In the genomic region with DNA sequence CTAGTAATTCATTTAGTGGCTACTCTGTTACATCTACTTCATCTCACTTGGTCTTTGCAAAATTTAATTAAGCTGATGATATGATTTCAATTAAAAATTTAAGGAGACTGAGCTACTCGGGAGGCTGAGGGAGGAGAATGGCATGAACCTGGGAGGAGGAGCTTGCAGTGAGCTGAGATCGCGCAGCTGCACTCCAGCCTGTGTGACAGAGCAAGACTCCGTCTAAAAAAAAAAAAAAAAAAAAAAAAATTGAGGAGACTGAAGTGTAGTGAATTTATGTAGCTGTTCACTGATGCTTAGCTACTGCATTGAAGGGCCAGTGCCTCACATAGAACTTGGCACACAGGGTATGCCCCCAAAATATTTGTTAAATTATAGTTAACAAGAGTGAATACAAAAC, we compare ENCODE assay signal across 21 cellular contexts.
DNase-seq lines count a peak whose midpoint lies in the region; ATAC-seq and TF ChIP-seq lines count a peak whose summit lies in the region.
"Had no signal": no experiment of that assay in that cellular context is flagged by ENCODE, and none has a peak within 500 bp of the region (broad histone marks: within the 10 kb centered on the region; RNA-seq: fewer than 3 reads in every experiment).

No MANE protein-coding gene starts in this region.

- 32% methylated on average over 4 of the region's 4 CpGs for WGBS in smooth muscle cell (ENCODE audit: low lambda C conversion rate)

- no peaks in the 10 kb centered on the region for H3K79me2 ChIP-seq in smooth muscle cell (ENCODE audit: low read depth)
- H3K79me2 ChIP-seq: parathyroid adenoma had no signal

- H4K20me1 ChIP-seq in smooth muscle cell (ENCODE audit: low read depth): no peaks in the 10 kb centered on the region
- H4K20me1 ChIP-seq: BLaER1 had no signal

- H3F3A ChIP-seq in smooth muscle cell (ENCODE audit: low read depth): no peaks in the 10 kb centered on the region

- H3K36me3 ChIP-seq in SJCRH30 (no peaks in the 10 kb centered on the region), left lung (no peaks in the 10 kb centered on the region), smooth muscle cell (ENCODE audit: low read depth) (no peaks in the 10 kb centered on the region)
- H3K36me3 ChIP-seq: BLaER1, gastroesophageal sphincter, stomach, WERI-Rb-1 had no signal

- in situ Hi-C loops in GM13977 (cut with MboI; ENCODE audit: low pct_unique_long_range_greater_than_20kb, low sequenced_read_pairs, unreplicated experiment): no loop called here

- H3K27ac ChIP-seq in SJCRH30 (no peak overlapping the region), left lung (no peak overlapping the region), smooth muscle cell (ENCODE audit: low read depth) (no peak overlapping the region)
- H3K27ac ChIP-seq: BLaER1, gastroesophageal sphincter, parathyroid adenoma, skin epidermis, stomach, WERI-Rb-1 had no signal

- H3K9me3 ChIP-seq in SJCRH30 (replicated peaks) (no peaks in the 10 kb centered on the region), left lung (peaks cover 0 to 8% of the 10 kb centered on the region in 2 donors), smooth muscle cell (replicated peaks; ENCODE audit: low read depth) (peaks cover 1% of the 10 kb centered on the region)
- H3K9me3 ChIP-seq: BLaER1, gastroesophageal sphincter had no signal

- H3K4me1 ChIP-seq in SJCRH30 (no peaks in the 10 kb centered on the region), left lung (no peaks in the 10 kb centered on the region), smooth muscle cell (ENCODE audit: low read depth) (no peaks in the 10 kb centered on the region)
- H3K4me1 ChIP-seq: BLaER1, gastroesophageal sphincter, parathyroid adenoma, stomach had no signal

- H3K27me3 ChIP-seq in SJCRH30 (no peaks in the 10 kb centered on the region), left lung (no peaks in the 10 kb centered on the region), smooth muscle cell (ENCODE audit: low read depth) (no peaks in the 10 kb centered on the region)
- H3K27me3 ChIP-seq: BLaER1, gastroesophageal sphincter, stomach had no signal

- DNase-seq in NCI-H748 (lab: John Stamatoyannopoulos, UW; ENCODE audit: unreplicated experiment): peak; percentile 7
- DNase-seq in NCI-H748 treated with DMSO at 0.1 percent for 48 hours (lab: John Stamatoyannopoulos, UW): no peak
- DNase-seq in SJCRH30: peak; percentile 2 to 13
- no peak for DNase-seq in left lung
- DNase-seq in smooth muscle cell (lab: John Stamatoyannopoulos, UW; ENCODE audit: unreplicated experiment): no peak
- no peak for DNase-seq in NAMALWA (ENCODE audit: low spot score)
- no peak for DNase-seq in GM13977 (ENCODE audit: low spot score)
- DNase-seq in NCI-H82 treated with DMSO at 0.1 percent for 48 hours (lab: John Stamatoyannopoulos, UW; ENCODE audit: unreplicated experiment): no peak
- DNase-seq: activated CD4-positive, alpha-beta T cell treated with anti-CD3 and anti-CD28 coated beads, Interleukin-2, amount 50 U/mL, for 48 hours; activated gamma-delta T cell treated with Interleukin-2 at 50 U/mL for 16 hours; caudate nucleus; NCI-H187; stimulated activated CD4-positive, alpha-beta T cell treated with anti-CD3 and anti-CD28 coated beads, Interleukin-4, amount 100 ng/mL, for 1 hour; stomach; T-helper 2 cell; WERI-Rb-1 had no signal

- peak overlapping the region; percentile 85 for H3K4me2 ChIP-seq in smooth muscle cell
- H3K4me2 ChIP-seq: BLaER1 had no signal

- peak overlapping the region; percentile 93 for H2AFZ ChIP-seq in smooth muscle cell (ENCODE audit: low read depth)
- H2AFZ ChIP-seq: parathyroid adenoma had no signal

- H3K9ac ChIP-seq in smooth muscle cell (ENCODE audit: low read depth): no peak overlapping the region
- H3K9ac ChIP-seq: BLaER1, parathyroid adenoma had no signal

- ATAC-seq in left lung: peak; percentile 26
- ATAC-seq: esophagus mucosa, gastroesophageal sphincter had no signal

- intact Hi-C loops in left lung (cut with DNase I): no loop called here

- TF ChIP-seq CTCF in left lung (IDR thresholded peaks at IDR 0.05) (no peak), smooth muscle cell (IDR thresholded peaks at IDR 0.05; ENCODE audit: borderline replicate concordance, insufficient read depth, poor library complexity, severe bottlenecking) (no peak), GM13977 (IDR thresholded peaks at IDR 0.05; ENCODE audit: extremely low read depth, insufficient read depth, missing control alignments) (no peak)

- H3K4me3 ChIP-seq in SJCRH30: peak overlapping the region; percentile 26; the same call in 1 of the 2 replicates
- no peak overlapping the region for H3K4me3 ChIP-seq in left lung
- H3K4me3 ChIP-seq in smooth muscle cell: peak overlapping the region; percentile 39
- H3K4me3 ChIP-seq: BLaER1, gastroesophageal sphincter, skin epidermis, stomach had no signal

Comparison
In these comparisons a context has a peak if more than half of its experiments do, and no peak if none do; other contexts are left out.
1. DNase-seq: peak in NCI-H748 (single experiment) and SJCRH30 (2 of 2); none in NCI-H748 treated with DMSO at 0.1 percent for 48 hours (single experiment), left lung (0 of 2), smooth muscle cell (single experiment), NAMALWA (single experiment), GM13977 (single experiment) and NCI-H82 treated with DMSO at 0.1 percent for 48 hours (single experiment).
2. H3K4me3 ChIP-seq: peak in SJCRH30 (single experiment) and smooth muscle cell (single experiment); none in left lung (0 of 2).